In the genomic region with DNA sequence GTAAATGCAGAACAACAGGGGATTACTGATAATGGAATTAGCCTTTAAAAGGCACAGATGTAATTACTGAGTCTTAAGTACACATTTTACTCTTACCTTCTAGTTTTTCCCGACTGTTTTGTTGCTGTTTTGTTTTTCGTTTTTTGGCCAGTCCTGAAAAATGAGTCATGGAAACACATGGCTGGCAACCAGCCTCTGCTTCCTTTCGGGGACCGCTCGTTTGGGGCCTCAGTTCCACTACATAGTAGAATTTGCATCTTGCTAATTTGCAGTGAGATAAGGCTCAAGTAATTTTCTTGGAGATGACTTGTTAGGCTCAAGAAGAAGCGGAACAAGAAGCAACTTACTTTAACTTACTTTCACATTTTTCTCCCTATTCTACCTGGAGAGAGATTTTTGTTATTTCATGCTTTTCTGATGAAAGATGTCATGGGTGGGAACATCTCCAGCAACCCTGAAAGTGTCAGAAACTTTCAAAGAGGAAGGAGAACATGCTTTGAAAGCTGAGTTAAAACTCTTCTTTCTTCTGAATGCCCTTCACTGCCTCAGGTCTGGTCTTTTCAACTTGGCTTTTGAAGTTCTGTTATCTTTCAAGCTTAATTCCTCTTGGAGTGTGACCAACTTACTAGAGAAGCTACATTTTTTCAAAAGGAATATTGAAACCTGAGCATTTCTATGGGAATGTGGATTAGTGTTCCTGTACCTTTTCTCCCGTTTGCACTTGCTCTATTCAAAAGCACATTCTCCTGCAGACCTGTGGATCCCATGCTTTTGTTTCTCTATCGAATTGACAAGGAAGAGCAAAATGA, we compare ENCODE assay signal across 30 cellular contexts.
DNase-seq lines count a peak whose midpoint lies in the region; ATAC-seq, FAIRE-seq and TF ChIP-seq lines count a peak whose summit lies in the region.
"Had no signal": no experiment of that assay in that cellular context is flagged by ENCODE, and none has a peak within 500 bp of the region (broad histone marks: within the 10 kb centered on the region; RNA-seq: fewer than 3 reads in every experiment).

No MANE protein-coding gene starts in this region.

- TF ChIP-seq POLR2A in GM12892 (IDR thresholded peaks at IDR 0.05; ENCODE audit: low read depth, low read length) (no peak), stomach (IDR thresholded peaks at IDR 0.05) (no peak)

- no peak overlapping the region for H2BK20ac ChIP-seq in H9 (ENCODE audit: low read depth, low read length, poor library complexity, severe bottlenecking)

- no peak overlapping the region for H3K9ac ChIP-seq in H9 (ENCODE audit: extremely low read depth, insufficient read length, low read length)

- H3K56ac ChIP-seq in H9 (ENCODE audit: insufficient read length, low read depth, low read length), result no peak overlapping the region

- no peaks in the 10 kb centered on the region for H3K79me2 ChIP-seq in H9 (ENCODE audit: insufficient read depth, low read length)

- peaks cover 15 to 18% of the 10 kb centered on the region in 2 experiments for H3K4me1 Mint-ChIP-seq in H9
- H3K4me1 Mint-ChIP-seq: activated CD4-positive, alpha-beta T cell treated with anti-CD3 and anti-CD28 coated beads, Interleukin-2, amount 10 ng/mL, durations not matched to agents 24 days and 14 days; activated CD8-positive, alpha-beta memory T cell treated with anti-CD3 and anti-CD28 coated beads, Interleukin-2, amount 10 ng/mL, durations not matched to agents 7 days and 5 days; CD8-positive, alpha-beta memory T cell; naive thymus-derived CD4-positive, alpha-beta T cell had no signal

- no peaks in the 10 kb centered on the region for H4K20me1 ChIP-seq in H9 (ENCODE audit: control insufficient read depth, insufficient read depth, insufficient read length)

- H2BK15ac ChIP-seq in H9 (ENCODE audit: low read depth, low read length), result no peak overlapping the region

- no peak overlapping the region for H3K4me3 Mint-ChIP-seq in H9
- H3K4me3 Mint-ChIP-seq: activated CD4-positive, alpha-beta T cell treated with anti-CD3 and anti-CD28 coated beads, Interleukin-2, amount 10 ng/mL, durations not matched to agents 24 days and 14 days; activated CD8-positive, alpha-beta memory T cell treated with anti-CD3 and anti-CD28 coated beads, Interleukin-2, amount 10 ng/mL, durations not matched to agents 7 days and 5 days; activated naive CD8-positive, alpha-beta T cell; CD8-positive, alpha-beta memory T cell; naive thymus-derived CD4-positive, alpha-beta T cell; T-helper 1 cell treated with Interleukin-12 subunit alpha and Interleukin-12 subunit beta and Interleukin-4 antibody, amounts not matched to agents 30 μg/mL and 1 μg/mL, for 36 hours had no signal

- no peak overlapping the region for H4K8ac ChIP-seq in H9 (replicated peaks; ENCODE audit: insufficient read length, low read depth, low read length)

- H4K5ac ChIP-seq in H9 (ENCODE audit: insufficient read length, low read depth, low read length), result no peak overlapping the region

- H3K4ac ChIP-seq in H9 (ENCODE audit: low read depth, low read length), result no peak overlapping the region

- FAIRE-seq in GM12892 (lab: Jason Lieb, UNC), result peak; percentile 38
- FAIRE-seq: HepG2 had no signal

- H2AK5ac ChIP-seq in H9 (ENCODE audit: insufficient read length, low read length), result no peak overlapping the region

- ATAC-seq in HG02759 (IDR thresholded peaks at IDR 0.05; ENCODE audit: unreplicated experiment), result no peak
- ATAC-seq: activated CD8-positive, alpha-beta memory T cell treated with anti-CD3 and anti-CD28 coated beads, Interleukin-2, amount 10 ng/mL, durations not matched to agents 7 days and 5 days; HCT116; HepG2; left cardiac atrium; naive thymus-derived CD4-positive, alpha-beta T cell had no signal

- H3K23me2 ChIP-seq in H9 (ENCODE audit: insufficient read length, low read depth, low read length, poor library complexity, severe bottlenecking), result no peaks in the 10 kb centered on the region

- intact Hi-C loops in ascending aorta (cut with DNase I) (no loop called here), stomach (cut with DNase I; ENCODE audit: low total_unique reads) (no loop called here)

- H3T11ph ChIP-seq in H9 (ENCODE audit: low read length), result no peak overlapping the region

- H3K9me3 ChIP-seq in H9 (ENCODE audit: control insufficient read depth, low read depth, low read length) (no peaks in the 10 kb centered on the region), ascending aorta (no peaks in the 10 kb centered on the region), stomach (no peaks in the 10 kb centered on the region)
- H3K9me3 ChIP-seq: esophagus squamous epithelium, spleen, thyroid gland had no signal

- no peak overlapping the region for H2BK12ac ChIP-seq in H9 (ENCODE audit: insufficient read length, low read depth, low read length)

- no peaks in the 10 kb centered on the region for H3K79me1 ChIP-seq in H9 (ENCODE audit: insufficient read depth, low read depth, low read length, poor library complexity, severe bottlenecking)

- H2BK120ac ChIP-seq in H9 (ENCODE audit: low read depth, low read length, poor library complexity, severe bottlenecking), result no peak overlapping the region

- no peaks in the 10 kb centered on the region for H3K9me3 Mint-ChIP-seq in H9
- H3K9me3 Mint-ChIP-seq: activated CD4-positive, alpha-beta T cell treated with anti-CD3 and anti-CD28 coated beads, Interleukin-2, amount 10 ng/mL, durations not matched to agents 24 days and 14 days; CD8-positive, alpha-beta memory T cell; T-helper 1 cell treated with Interleukin-12 subunit alpha and Interleukin-12 subunit beta and Interleukin-4 antibody, amounts not matched to agents 30 μg/mL and 1 μg/mL, for 36 hours had no signal

- H3K27ac Mint-ChIP-seq in H9, result peak overlapping the region; percentile 21 to 28 (median 23); a peak in 1 of 7 replicates
- H3K27ac Mint-ChIP-seq: activated CD4-positive, alpha-beta T cell treated with anti-CD3 and anti-CD28 coated beads, Interleukin-2, amount 10 ng/mL, durations not matched to agents 24 days and 14 days; activated CD8-positive, alpha-beta memory T cell treated with anti-CD3 and anti-CD28 coated beads, Interleukin-2, amount 10 ng/mL, durations not matched to agents 7 days and 5 days; activated naive CD8-positive, alpha-beta T cell; CD8-positive, alpha-beta memory T cell; naive thymus-derived CD4-positive, alpha-beta T cell; T-helper 1 cell treated with Interleukin-12 subunit alpha and Interleukin-12 subunit beta and Interleukin-4 antibody, amounts not matched to agents 30 μg/mL and 1 μg/mL, for 36 hours had no signal

- no peak overlapping the region for H4K91ac ChIP-seq in H9 (ENCODE audit: insufficient read length, low read depth, low read length)

- no peak overlapping the region for H3K14ac ChIP-seq in H9 (ENCODE audit: insufficient read depth, low read length)

- no peak overlapping the region for H2BK5ac ChIP-seq in H9 (ENCODE audit: insufficient read length, low read length)

- H3K36me3 Mint-ChIP-seq in H9 (ENCODE audit: insufficient read depth in 1 of 3, low read depth in 3 of 3), result no peaks in the 10 kb centered on the region
- H3K36me3 Mint-ChIP-seq: activated CD8-positive, alpha-beta memory T cell treated with anti-CD3 and anti-CD28 coated beads, Interleukin-2, amount 10 ng/mL, durations not matched to agents 7 days and 5 days; activated naive CD8-positive, alpha-beta T cell; CD8-positive, alpha-beta memory T cell; naive thymus-derived CD4-positive, alpha-beta T cell had no signal

- no peaks in the 10 kb centered on the region for H3K27me3 Mint-ChIP-seq in H9 (ENCODE audit: low read depth)
- H3K27me3 Mint-ChIP-seq: activated CD8-positive, alpha-beta memory T cell treated with anti-CD3 and anti-CD28 coated beads, Interleukin-2, amount 10 ng/mL, durations not matched to agents 7 days and 5 days; activated naive CD8-positive, alpha-beta T cell had no signal

- no peak for TF ChIP-seq CTCF in H9 (conservative IDR thresholded peaks at IDR 0.05)
- no peak for TF ChIP-seq CTCF in fibroblast of villous mesenchyme (IDR thresholded peaks at IDR 0.05; ENCODE audit: insufficient read depth, low read depth, low read length)
- TF ChIP-seq CTCF in ascending aorta (IDR thresholded peaks at IDR 0.05), result no peak
- TF ChIP-seq CTCF in stomach (IDR thresholded peaks at IDR 0.05), result no peak

- H3K23ac ChIP-seq in H9 (ENCODE audit: insufficient read length, low read depth, low read length), result no peak overlapping the region

- TF ChIP-seq EP300 in stomach (IDR thresholded peaks at IDR 0.05), result no peak

- no peaks in the 10 kb centered on the region for H3K36me3 ChIP-seq in ascending aorta
- H3K36me3 ChIP-seq in stomach, result no peaks in the 10 kb centered on the region
- H3K36me3 ChIP-seq: esophagus squamous epithelium, spleen, thyroid gland had no signal

- no peak overlapping the region for H3K27ac ChIP-seq in H9 (ENCODE audit: insufficient read length, low read depth, low read length)
- H3K27ac ChIP-seq in ascending aorta, result no peak overlapping the region
- H3K27ac ChIP-seq in stomach, result no peak overlapping the region
- H3K27ac ChIP-seq: esophagus squamous epithelium, HL-60, spleen, thyroid gland had no signal

- H3K4me2 ChIP-seq in H9 (ENCODE audit: insufficient read depth, insufficient read length, low read length), result no peak overlapping the region

- no peaks in the 10 kb centered on the region for H3K4me1 ChIP-seq in H9 (ENCODE audit: insufficient read depth, low read length)
- no peaks in the 10 kb centered on the region for H3K4me1 ChIP-seq in ascending aorta
- H3K4me1 ChIP-seq in stomach, result no peaks in the 10 kb centered on the region
- H3K4me1 ChIP-seq: esophagus squamous epithelium, spleen, thyroid gland had no signal

- no CpG with 5 or more reads among the region's 8 CpGs for WGBS in H9 (ENCODE audit: extremely low coverage, insufficient read length, low lambda C conversion rate)
- 64 to 71% (median 67%) methylated on average over 8 of the region's 8 CpGs for WGBS in stomach, 5 donors

- H3K4me3 ChIP-seq in fibroblast of villous mesenchyme (ENCODE audit: low read depth, low read length) (no peak overlapping the region), ascending aorta (no peak overlapping the region), stomach (no peak overlapping the region)
- H3K4me3 ChIP-seq: esophagus squamous epithelium, spleen, thyroid gland had no signal

- no peak overlapping the region for H3K18ac ChIP-seq in H9 (ENCODE audit: insufficient read length, low read depth, low read length)

- H3K27me3 ChIP-seq in H9 (ENCODE audit: insufficient read depth, low read length), result no peaks in the 10 kb centered on the region
- H3K27me3 ChIP-seq in ascending aorta, result no peaks in the 10 kb centered on the region
- H3K27me3 ChIP-seq in stomach, result no peaks in the 10 kb centered on the region
- H3K27me3 ChIP-seq: esophagus squamous epithelium, spleen, thyroid gland had no signal

- DNase-seq in GM12892 (ENCODE audit: insufficient read length), result no peak
- no peak for DNase-seq in H9
- peak; percentile 13 for DNase-seq in RPMI7951 (ENCODE audit: low read depth)
- peak; percentile 41 for DNase-seq in fibroblast of villous mesenchyme (ENCODE audit: low read depth)
- no peak for DNase-seq in Kasumi-1 (lab: John Stamatoyannopoulos, UW)
- no peak for DNase-seq in ascending aorta (ENCODE audit: low spot score in 2 of 2)
- no peak for DNase-seq in stomach
- DNase-seq: activated CD4-positive, alpha-beta T cell treated with anti-CD3 and anti-CD28 coated beads, Interleukin-2, amount 10 ng/mL, durations not matched to agents 24 days and 14 days; activated CD8-positive, alpha-beta memory T cell treated with anti-CD3 and anti-CD28 coated beads, Interleukin-2, amount 10 ng/mL, durations not matched to agents 7 days and 5 days; CD8-positive, alpha-beta memory T cell; DMS153; esophagus squamous epithelium; left cardiac atrium; mesenchymal stem cell; naive thymus-derived CD4-positive, alpha-beta T cell; NCI-H1092 treated with DMSO at 0.1 percent for 48 hours; NCI-H2029; NCI-H345; occipital lobe; retina; spleen; stimulated activated CD4-positive, alpha-beta T cell treated with anti-CD3 and anti-CD28 coated beads, Interleukin-4, amount 100 ng/mL, for 24 hours; stimulated activated naive CD4-positive, alpha-beta T cell treated with Interleukin-2 at 50 U/mL for 16 hours; thyroid gland had no signal

- no peak overlapping the region for H2AFZ ChIP-seq in H9 (ENCODE audit: low read length)

Comparison
In these comparisons a context has a peak if more than half of its experiments do, and no peak if none do; other contexts are left out.
1. DNase-seq: peak in RPMI7951 (single experiment) and fibroblast of villous mesenchyme (single experiment); none in GM12892 (single experiment), H9 (single experiment), Kasumi-1 (0 of 2), ascending aorta (0 of 2) and stomach (single experiment).